7 cellular contexts compared by ENCODE assay signal in the genomic region with DNA sequence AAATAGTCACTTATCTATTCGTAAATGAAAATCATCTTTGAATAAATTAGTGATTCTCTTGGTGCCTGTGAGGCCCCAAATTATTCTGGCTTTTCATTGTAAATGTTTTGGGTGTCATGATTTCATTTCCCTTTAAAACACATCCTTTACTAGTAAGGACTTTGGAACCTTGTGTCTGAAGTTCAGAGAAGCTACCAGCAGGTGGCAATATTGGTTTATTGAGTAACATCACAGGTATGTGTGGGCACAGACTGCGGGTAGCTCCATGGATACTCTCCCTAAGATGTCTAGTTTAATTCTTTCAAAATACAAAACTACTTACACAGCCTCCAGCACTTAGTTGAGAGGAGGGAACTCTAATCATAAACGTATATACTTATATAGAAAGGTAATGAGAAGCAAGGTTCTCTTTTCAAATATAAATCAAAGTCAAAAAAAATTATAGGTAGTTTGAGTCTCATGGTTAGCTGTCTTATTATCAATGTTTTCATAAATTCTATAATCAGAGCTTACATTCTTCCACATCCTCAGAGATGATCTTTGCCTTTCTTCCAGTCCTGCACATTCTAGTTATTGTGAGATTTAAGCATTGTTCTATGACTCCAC.
DNase-seq lines count a peak whose midpoint lies in the region; ATAC-seq and TF ChIP-seq lines count a peak whose summit lies in the region.

No MANE protein-coding gene starts in this region.

- H3K4me3 ChIP-seq in sigmoid colon, result no peak overlapping the region

- no peak overlapping the region for H3K27ac ChIP-seq in sigmoid colon

- H3K9me3 ChIP-seq in sigmoid colon, result no peaks in the 10 kb centered on the region

- intact Hi-C loops in sigmoid colon (cut with DNase I), result loop anchor here (5.0 kb wide), 1 partner anchor 449 kb away; a partner anchor contains a TSS

- no peaks in the 10 kb centered on the region for H3K27me3 ChIP-seq in sigmoid colon

- 26 to 32% methylated on average over 3 of the region's 3 CpGs for WGBS in sigmoid colon, 2 donors

- H3K27ac Mint-ChIP-seq in activated CD4-positive, alpha-beta memory T cell treated with anti-CD3 and anti-CD28 coated beads, Interleukin-2, amount 10 ng/mL, durations not matched to agents 7 days and 5 days, result no peak overlapping the region

- no peaks in the 10 kb centered on the region for H3K9me3 Mint-ChIP-seq in activated CD4-positive, alpha-beta memory T cell treated with anti-CD3 and anti-CD28 coated beads, Interleukin-2, amount 10 ng/mL, durations not matched to agents 7 days and 5 days

- no peaks in the 10 kb centered on the region for H3K4me1 ChIP-seq in sigmoid colon

- CTCF ChIA-PET in activated CD4-positive, alpha-beta memory T cell treated with anti-CD3 and anti-CD28 coated beads, Interleukin-2, amount 10 ng/mL, durations not matched to agents 7 days and 5 days (lab: Charles Lee), result interaction anchor here (0.6 to 1.6 kb wide), 11 partner anchors 9 to 644 kb away, joined by 3 to 9 read pairs (median 3); a partner anchor contains a TSS

- no peaks in the 10 kb centered on the region for H3K36me3 ChIP-seq in sigmoid colon

- TF ChIP-seq CTCF in sigmoid colon (IDR thresholded peaks at IDR 0.05), result peak in 3 of 4 experiments; percentile 25 to 45 (median 33)

- no peak for TF ChIP-seq POLR2A in sigmoid colon (IDR thresholded peaks at IDR 0.05)

- TF ChIP-seq EP300 in sigmoid colon (IDR thresholded peaks at IDR 0.05), result no peak

- no peak overlapping the region for H3K4me3 Mint-ChIP-seq in activated CD4-positive, alpha-beta memory T cell treated with anti-CD3 and anti-CD28 coated beads, Interleukin-2, amount 10 ng/mL, durations not matched to agents 7 days and 5 days

- no peaks in the 10 kb centered on the region for H3K4me1 Mint-ChIP-seq in activated CD4-positive, alpha-beta memory T cell treated with anti-CD3 and anti-CD28 coated beads, Interleukin-2, amount 10 ng/mL, durations not matched to agents 7 days and 5 days

- H3K27me3 Mint-ChIP-seq in activated CD4-positive, alpha-beta memory T cell treated with anti-CD3 and anti-CD28 coated beads, Interleukin-2, amount 10 ng/mL, durations not matched to agents 7 days and 5 days, result no peaks in the 10 kb centered on the region

- ATAC-seq in GM19455 (IDR thresholded peaks at IDR 0.05; ENCODE audit: unreplicated experiment) (peak; percentile 96), HG03378 (IDR thresholded peaks at IDR 0.05; ENCODE audit: unreplicated experiment) (peak; percentile 94)

- DNase-seq in ELF-1 (ENCODE audit: low read depth, low spot score) (peak; percentile 13), NCI-H226 (peak; percentile 58), glomerular visceral epithelial cell (ENCODE audit: extremely low spot score) (peak; percentile 62), sigmoid colon (no peak)
- DNase-seq in activated CD4-positive, alpha-beta memory T cell treated with anti-CD3 and anti-CD28 coated beads, Interleukin-2, amount 10 ng/mL, durations not matched to agents 7 days and 5 days, result peak; percentile 22

- POLR2A ChIA-PET in activated CD4-positive, alpha-beta memory T cell treated with anti-CD3 and anti-CD28 coated beads, Interleukin-2, amount 10 ng/mL, durations not matched to agents 7 days and 5 days (lab: Charles Lee), result no interaction called here

- no peaks in the 10 kb centered on the region for H3K36me3 Mint-ChIP-seq in activated CD4-positive, alpha-beta memory T cell treated with anti-CD3 and anti-CD28 coated beads, Interleukin-2, amount 10 ng/mL, durations not matched to agents 7 days and 5 days (ENCODE audit: low read depth)
